1 cellular context compared by ENCODE assay signal in the genomic region with DNA sequence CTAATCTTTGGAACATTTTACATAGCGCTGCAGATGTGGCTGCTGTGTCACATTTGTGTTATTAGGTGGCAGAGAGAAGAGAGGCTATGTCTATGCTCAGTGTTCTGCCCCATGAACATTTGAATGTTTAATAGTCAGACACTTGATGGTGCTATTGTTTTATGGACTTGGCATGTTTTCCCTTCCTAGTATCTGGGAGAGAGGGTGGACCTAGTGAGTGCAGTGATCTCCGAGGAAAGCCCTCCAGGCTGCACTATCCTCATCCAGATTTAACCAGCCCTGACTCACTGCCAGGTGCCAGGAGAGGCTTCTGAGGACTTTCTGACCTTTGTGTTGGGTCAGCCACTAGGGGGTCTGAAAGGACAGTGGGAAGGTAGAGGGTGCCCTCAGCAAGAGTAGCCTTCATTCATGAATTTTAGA.
TF ChIP-seq lines count a peak whose summit lies in the region.

No MANE protein-coding gene starts in this region.

TF ChIP-seq in SK-N-SH, 30 proteins besides CTCF, POLR2A, EP300 and RAD21:
- TF ChIP-seq, protein P1, sequence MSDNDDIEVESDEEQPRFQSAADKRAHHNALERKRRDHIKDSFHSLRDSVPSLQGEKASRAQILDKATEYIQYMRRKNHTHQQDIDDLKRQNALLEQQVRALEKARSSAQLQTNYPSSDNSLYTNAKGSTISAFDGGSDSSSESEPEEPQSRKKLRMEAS (IDR thresholded peaks at IDR 0.05; ENCODE audit: low read depth): no peak
- TF ChIP-seq, protein P2, sequence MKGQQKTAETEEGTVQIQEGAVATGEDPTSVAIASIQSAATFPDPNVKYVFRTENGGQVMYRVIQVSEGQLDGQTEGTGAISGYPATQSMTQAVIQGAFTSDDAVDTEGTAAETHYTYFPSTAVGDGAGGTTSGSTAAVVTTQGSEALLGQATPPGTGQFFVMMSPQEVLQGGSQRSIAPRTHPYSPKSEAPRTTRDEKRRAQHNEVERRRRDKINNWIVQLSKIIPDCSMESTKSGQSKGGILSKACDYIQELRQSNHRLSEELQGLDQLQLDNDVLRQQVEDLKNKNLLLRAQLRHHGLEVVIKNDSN (IDR thresholded peaks at IDR 0.05; ENCODE audit: borderline replicate concordance, low read depth): no peak
- TF ChIP-seq TCF12 (IDR thresholded peaks at IDR 0.05): no peak
- TF ChIP-seq, protein P3, sequence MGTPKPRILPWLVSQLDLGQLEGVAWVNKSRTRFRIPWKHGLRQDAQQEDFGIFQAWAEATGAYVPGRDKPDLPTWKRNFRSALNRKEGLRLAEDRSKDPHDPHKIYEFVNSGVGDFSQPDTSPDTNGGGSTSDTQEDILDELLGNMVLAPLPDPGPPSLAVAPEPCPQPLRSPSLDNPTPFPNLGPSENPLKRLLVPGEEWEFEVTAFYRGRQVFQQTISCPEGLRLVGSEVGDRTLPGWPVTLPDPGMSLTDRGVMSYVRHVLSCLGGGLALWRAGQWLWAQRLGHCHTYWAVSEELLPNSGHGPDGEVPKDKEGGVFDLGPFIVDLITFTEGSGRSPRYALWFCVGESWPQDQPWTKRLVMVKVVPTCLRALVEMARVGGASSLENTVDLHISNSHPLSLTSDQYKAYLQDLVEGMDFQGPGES (IDR thresholded peaks at IDR 0.05; ENCODE audit: low read depth, low read length): no peak
- no peak for TF ChIP-seq TEAD4 (IDR thresholded peaks at IDR 0.05; ENCODE audit: borderline replicate concordance, insufficient read depth)
- TF ChIP-seq, protein P4, sequence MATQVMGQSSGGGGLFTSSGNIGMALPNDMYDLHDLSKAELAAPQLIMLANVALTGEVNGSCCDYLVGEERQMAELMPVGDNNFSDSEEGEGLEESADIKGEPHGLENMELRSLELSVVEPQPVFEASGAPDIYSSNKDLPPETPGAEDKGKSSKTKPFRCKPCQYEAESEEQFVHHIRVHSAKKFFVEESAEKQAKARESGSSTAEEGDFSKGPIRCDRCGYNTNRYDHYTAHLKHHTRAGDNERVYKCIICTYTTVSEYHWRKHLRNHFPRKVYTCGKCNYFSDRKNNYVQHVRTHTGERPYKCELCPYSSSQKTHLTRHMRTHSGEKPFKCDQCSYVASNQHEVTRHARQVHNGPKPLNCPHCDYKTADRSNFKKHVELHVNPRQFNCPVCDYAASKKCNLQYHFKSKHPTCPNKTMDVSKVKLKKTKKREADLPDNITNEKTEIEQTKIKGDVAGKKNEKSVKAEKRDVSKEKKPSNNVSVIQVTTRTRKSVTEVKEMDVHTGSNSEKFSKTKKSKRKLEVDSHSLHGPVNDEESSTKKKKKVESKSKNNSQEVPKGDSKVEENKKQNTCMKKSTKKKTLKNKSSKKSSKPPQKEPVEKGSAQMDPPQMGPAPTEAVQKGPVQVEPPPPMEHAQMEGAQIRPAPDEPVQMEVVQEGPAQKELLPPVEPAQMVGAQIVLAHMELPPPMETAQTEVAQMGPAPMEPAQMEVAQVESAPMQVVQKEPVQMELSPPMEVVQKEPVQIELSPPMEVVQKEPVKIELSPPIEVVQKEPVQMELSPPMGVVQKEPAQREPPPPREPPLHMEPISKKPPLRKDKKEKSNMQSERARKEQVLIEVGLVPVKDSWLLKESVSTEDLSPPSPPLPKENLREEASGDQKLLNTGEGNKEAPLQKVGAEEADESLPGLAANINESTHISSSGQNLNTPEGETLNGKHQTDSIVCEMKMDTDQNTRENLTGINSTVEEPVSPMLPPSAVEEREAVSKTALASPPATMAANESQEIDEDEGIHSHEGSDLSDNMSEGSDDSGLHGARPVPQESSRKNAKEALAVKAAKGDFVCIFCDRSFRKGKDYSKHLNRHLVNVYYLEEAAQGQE (IDR thresholded peaks at IDR 0.05; ENCODE audit: low read depth, low read length): no peak
- TF ChIP-seq MXI1 (IDR thresholded peaks at IDR 0.05; ENCODE audit: low read depth, low read length): no peak
- no peak for TF ChIP-seq RCOR1 (IDR thresholded peaks at IDR 0.05; ENCODE audit: low read length)
- no peak for TF ChIP-seq JUND (IDR thresholded peaks at IDR 0.05)
- TF ChIP-seq FOSL2 (IDR thresholded peaks at IDR 0.05; ENCODE audit: borderline replicate concordance, low read depth): no peak
- no peak for TF ChIP-seq NRF1 (IDR thresholded peaks at IDR 0.05; ENCODE audit: low read depth, low read length)
- TF ChIP-seq ELF1 (IDR thresholded peaks at IDR 0.05): no peak
- TF ChIP-seq GABPA (IDR thresholded peaks at IDR 0.05; ENCODE audit: low read depth): no peak
- TF ChIP-seq SIN3A (IDR thresholded peaks at IDR 0.05; ENCODE audit: borderline replicate concordance, low read depth, low read length): no peak
- no peak for TF ChIP-seq CHD2 (IDR thresholded peaks at IDR 0.05; ENCODE audit: low read length, partially characterized antibody)
- TF ChIP-seq SMC3 (IDR thresholded peaks at IDR 0.05; ENCODE audit: low read depth, low read length): no peak; the same call in 1 of the 2 replicates
- no peak for TF ChIP-seq MEF2A (IDR thresholded peaks at IDR 0.05; ENCODE audit: borderline replicate concordance, low read depth)
- TF ChIP-seq EZH2phosphoT487 (IDR thresholded peaks at IDR 0.05; ENCODE audit: borderline replicate concordance, low read depth): no peak
- TF ChIP-seq, protein P5, sequence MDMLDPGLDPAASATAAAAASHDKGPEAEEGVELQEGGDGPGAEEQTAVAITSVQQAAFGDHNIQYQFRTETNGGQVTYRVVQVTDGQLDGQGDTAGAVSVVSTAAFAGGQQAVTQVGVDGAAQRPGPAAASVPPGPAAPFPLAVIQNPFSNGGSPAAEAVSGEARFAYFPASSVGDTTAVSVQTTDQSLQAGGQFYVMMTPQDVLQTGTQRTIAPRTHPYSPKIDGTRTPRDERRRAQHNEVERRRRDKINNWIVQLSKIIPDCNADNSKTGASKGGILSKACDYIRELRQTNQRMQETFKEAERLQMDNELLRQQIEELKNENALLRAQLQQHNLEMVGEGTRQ (IDR thresholded peaks at IDR 0.05; ENCODE audit: borderline replicate concordance, low read depth, low read length): no peak
